16 cellular contexts compared by ENCODE assay signal in genomic region chr1:108813326-108813725, GRCh38. TPM values are rescaled to one million over a fixed set of nuclear protein-coding genes. Genes with fewer than 3 reads are reported as not detected.
"Had no signal": no experiment of that assay in that cellular context is flagged by ENCODE, and none has a peak within 500 bp of the region (broad histone marks: within the 10 kb centered on the region; RNA-seq: fewer than 3 reads in every experiment).

No MANE protein-coding gene starts in this region.

- H3K27me3 Mint-ChIP-seq: activated B cell treated with CpG ODN at 0.5 μM for 24 hours; stimulated activated naive CD8-positive, alpha-beta T cell treated with anti-CD3 and anti-CD28 coated beads, Interleukin-15, amount 100 ng/mL, for 72 hours had no signal

- H3K4me3 ChIP-seq: esophagus squamous epithelium, heart right ventricle, left ventricle myocardium inferior, thoracic aorta had no signal

- DNase-seq: activated B cell treated with CpG ODN at 0.5 μM for 24 hours; activated CD4-positive, alpha-beta T cell treated with anti-CD3 and anti-CD28 coated beads, Interleukin-2, amount 10 ng/mL, durations not matched to agents 7 days and 5 days; activated naive CD4-positive, alpha-beta T cell treated with anti-CD3 and anti-CD28 coated beads, Interleukin-2, amount 10 ng/mL, durations not matched to agents 7 days and 5 days; activated T-cell treated with anti-CD3 and anti-CD28 coated beads for 4 hours; esophagus squamous epithelium; foreskin melanocyte; heart right ventricle; left ventricle myocardium inferior; mesenchymal stem cell; stimulated activated CD4-positive, alpha-beta T cell treated with anti-CD3 and anti-CD28 coated beads, Interleukin-2, amount 100 ng/mL, for 48 hours; stimulated activated naive CD8-positive, alpha-beta T cell treated with anti-CD3 and anti-CD28 coated beads, Interleukin-15, amount 100 ng/mL, for 72 hours had no signal

- H3K4me1 Mint-ChIP-seq: activated B cell treated with CpG ODN at 0.5 μM for 24 hours; activated CD4-positive, alpha-beta T cell treated with anti-CD3 and anti-CD28 coated beads, Interleukin-2, amount 10 ng/mL, durations not matched to agents 7 days and 5 days; activated naive CD4-positive, alpha-beta T cell treated with anti-CD3 and anti-CD28 coated beads, Interleukin-2, amount 10 ng/mL, durations not matched to agents 7 days and 5 days; stimulated activated naive CD8-positive, alpha-beta T cell treated with anti-CD3 and anti-CD28 coated beads, Interleukin-15, amount 100 ng/mL, for 72 hours had no signal

- H3K4me3 Mint-ChIP-seq: activated B cell treated with CpG ODN at 0.5 μM for 24 hours; activated CD4-positive, alpha-beta T cell treated with anti-CD3 and anti-CD28 coated beads, Interleukin-2, amount 10 ng/mL, durations not matched to agents 7 days and 5 days; activated naive CD4-positive, alpha-beta T cell treated with anti-CD3 and anti-CD28 coated beads, Interleukin-2, amount 10 ng/mL, durations not matched to agents 7 days and 5 days; stimulated activated naive CD8-positive, alpha-beta T cell treated with anti-CD3 and anti-CD28 coated beads, Interleukin-15, amount 100 ng/mL, for 72 hours had no signal

- H3K27ac Mint-ChIP-seq: activated B cell treated with CpG ODN at 0.5 μM for 24 hours; activated CD4-positive, alpha-beta T cell treated with anti-CD3 and anti-CD28 coated beads, Interleukin-2, amount 10 ng/mL, durations not matched to agents 7 days and 5 days; activated naive CD4-positive, alpha-beta T cell treated with anti-CD3 and anti-CD28 coated beads, Interleukin-2, amount 10 ng/mL, durations not matched to agents 7 days and 5 days; activated T-helper 2 cell treated with anti-CD3 and anti-CD28 coated beads, Interferon-gamma antibody, Interleukin-2, Interleukin-4, amounts not matched to agents 10 μg/mL and 5 μg/mL and 100 μg/mL, durations not matched to agents 14 hours and 24 hours and 36 hours; stimulated activated naive CD8-positive, alpha-beta T cell treated with anti-CD3 and anti-CD28 coated beads, Interleukin-15, amount 100 ng/mL, for 72 hours had no signal

- H3K9me3 Mint-ChIP-seq: activated B cell treated with CpG ODN at 0.5 μM for 24 hours; activated CD4-positive, alpha-beta T cell treated with anti-CD3 and anti-CD28 coated beads, Interleukin-2, amount 10 ng/mL, durations not matched to agents 7 days and 5 days; activated naive CD4-positive, alpha-beta T cell treated with anti-CD3 and anti-CD28 coated beads, Interleukin-2, amount 10 ng/mL, durations not matched to agents 7 days and 5 days; activated T-helper 2 cell treated with anti-CD3 and anti-CD28 coated beads, Interferon-gamma antibody, Interleukin-2, Interleukin-4, amounts not matched to agents 10 μg/mL and 5 μg/mL and 100 μg/mL, durations not matched to agents 14 hours and 24 hours and 36 hours; stimulated activated naive CD8-positive, alpha-beta T cell treated with anti-CD3 and anti-CD28 coated beads, Interleukin-15, amount 100 ng/mL, for 72 hours had no signal

- ATAC-seq: heart right ventricle; stimulated activated naive CD8-positive, alpha-beta T cell treated with anti-CD3 and anti-CD28 coated beads, Interleukin-15, amount 100 ng/mL, for 72 hours had no signal

RNA-seq across cellular contexts. Expression of gene AKNAD1, which starts 43.6 kb away (rescaled TPM):
- total RNA-seq: activated B cell treated with CpG ODN at 0.5 μM for 24 hours; activated CD4-positive, alpha-beta T cell treated with anti-CD3 and anti-CD28 coated beads, Interleukin-2, amount 10 ng/mL, durations not matched to agents 7 days and 5 days; activated CD8-positive, alpha-beta memory T cell treated with anti-CD3 and anti-CD28 coated beads for 36 hours; activated T-helper 2 cell treated with anti-CD3 and anti-CD28 coated beads, Interferon-gamma antibody, Interleukin-2, Interleukin-4, amounts not matched to agents 10 μg/mL and 5 μg/mL and 100 μg/mL, durations not matched to agents 14 hours and 24 hours and 36 hours; cardiac septum; heart right ventricle; left ventricle myocardium inferior; renal cortical epithelial cell; thoracic aorta had no signal
